Comparison of ENCODE assay signal across 1 cellular context in the genomic region with DNA sequence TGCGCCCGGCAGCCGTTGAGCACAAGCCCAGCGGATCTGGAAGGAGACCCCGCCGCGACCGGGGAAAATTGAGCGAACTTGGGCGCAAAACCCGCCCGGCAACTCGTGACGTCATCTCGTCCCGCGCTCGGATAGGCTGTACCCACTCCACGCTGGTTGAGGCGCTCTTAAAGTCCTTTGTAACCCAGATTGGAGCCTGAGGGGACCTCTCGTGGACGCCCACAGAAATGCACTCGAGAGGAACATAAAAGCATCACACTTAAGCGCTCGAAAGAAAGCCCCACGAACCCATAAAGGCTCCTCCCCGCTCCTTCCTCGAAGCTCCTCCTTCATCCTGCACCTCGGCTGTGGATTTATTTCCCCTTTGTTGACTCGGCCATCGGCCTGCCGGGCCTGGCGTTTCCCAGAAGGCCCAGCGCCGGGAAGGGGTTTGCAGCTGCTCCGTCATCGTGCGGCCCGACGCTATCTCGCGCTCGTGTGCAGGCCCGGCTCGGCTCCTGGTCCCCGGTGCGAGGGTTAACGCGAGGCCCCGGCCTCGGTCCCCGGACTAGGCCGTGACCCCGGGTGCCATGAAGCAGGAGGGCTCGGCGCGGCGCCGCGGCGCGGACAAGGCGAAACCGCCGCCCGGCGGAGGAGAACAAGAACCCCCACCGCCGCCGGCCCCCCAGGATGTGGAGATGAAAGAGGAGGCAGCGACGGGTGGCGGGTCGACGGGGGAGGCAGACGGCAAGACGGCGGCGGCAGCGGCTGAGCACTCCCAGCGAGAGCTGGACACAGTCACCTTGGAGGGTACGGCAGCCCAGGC.
A peak's percentile ranks its signal among the peaks of the same experiment; 100 is the strongest.
TF ChIP-seq lines count a peak whose summit lies in the region.

Gene PSMD3 (plus strand): TSS at position 406 of the 805 bp plus-strand sequence. CDS start 164 bp downstream, at position 570.

TF ChIP-seq in HepG2, 621 proteins besides CTCF, POLR2A, EP300 and RAD21 (continues in another document):
- TF ChIP-seq, protein P1, sequence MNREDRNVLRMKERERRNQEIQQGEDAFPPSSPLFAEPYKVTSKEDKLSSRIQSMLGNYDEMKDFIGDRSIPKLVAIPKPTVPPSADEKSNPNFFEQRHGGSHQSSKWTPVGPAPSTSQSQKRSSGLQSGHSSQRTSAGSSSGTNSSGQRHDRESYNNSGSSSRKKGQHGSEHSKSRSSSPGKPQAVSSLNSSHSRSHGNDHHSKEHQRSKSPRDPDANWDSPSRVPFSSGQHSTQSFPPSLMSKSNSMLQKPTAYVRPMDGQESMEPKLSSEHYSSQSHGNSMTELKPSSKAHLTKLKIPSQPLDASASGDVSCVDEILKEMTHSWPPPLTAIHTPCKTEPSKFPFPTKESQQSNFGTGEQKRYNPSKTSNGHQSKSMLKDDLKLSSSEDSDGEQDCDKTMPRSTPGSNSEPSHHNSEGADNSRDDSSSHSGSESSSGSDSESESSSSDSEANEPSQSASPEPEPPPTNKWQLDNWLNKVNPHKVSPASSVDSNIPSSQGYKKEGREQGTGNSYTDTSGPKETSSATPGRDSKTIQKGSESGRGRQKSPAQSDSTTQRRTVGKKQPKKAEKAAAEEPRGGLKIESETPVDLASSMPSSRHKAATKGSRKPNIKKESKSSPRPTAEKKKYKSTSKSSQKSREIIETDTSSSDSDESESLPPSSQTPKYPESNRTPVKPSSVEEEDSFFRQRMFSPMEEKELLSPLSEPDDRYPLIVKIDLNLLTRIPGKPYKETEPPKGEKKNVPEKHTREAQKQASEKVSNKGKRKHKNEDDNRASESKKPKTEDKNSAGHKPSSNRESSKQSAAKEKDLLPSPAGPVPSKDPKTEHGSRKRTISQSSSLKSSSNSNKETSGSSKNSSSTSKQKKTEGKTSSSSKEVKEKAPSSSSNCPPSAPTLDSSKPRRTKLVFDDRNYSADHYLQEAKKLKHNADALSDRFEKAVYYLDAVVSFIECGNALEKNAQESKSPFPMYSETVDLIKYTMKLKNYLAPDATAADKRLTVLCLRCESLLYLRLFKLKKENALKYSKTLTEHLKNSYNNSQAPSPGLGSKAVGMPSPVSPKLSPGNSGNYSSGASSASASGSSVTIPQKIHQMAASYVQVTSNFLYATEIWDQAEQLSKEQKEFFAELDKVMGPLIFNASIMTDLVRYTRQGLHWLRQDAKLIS (CRISPR knock-in tag; IDR thresholded peaks at IDR 0.05): 0 out of 2 replicates have a peak, but pooled peaks have one; percentile 75
- TF ChIP-seq TERF1 (CRISPR knock-in tag; IDR thresholded peaks at IDR 0.05) (no peak), ZNF44 (CRISPR knock-in tag; IDR thresholded peaks at IDR 0.05) (peak; percentile 98; the same call in 1 of the 2 replicates), FOXC1 (CRISPR knock-in tag; IDR thresholded peaks at IDR 0.05; ENCODE audit: borderline replicate concordance) (peak; percentile 99), ZNF678 (CRISPR knock-in tag; IDR thresholded peaks at IDR 0.05) (peak; percentile 95), FOXO4 (CRISPR knock-in tag; conservative IDR thresholded peaks at IDR 0.05) (peak; percentile 96; the same call in 1 of the 2 replicates), ZNF501 (CRISPR knock-in tag; IDR thresholded peaks at IDR 0.05) (peak; percentile 99), RFX1 (IDR thresholded peaks at IDR 0.05) (no peak), ZNF766 (CRISPR knock-in tag; IDR thresholded peaks at IDR 0.05; ENCODE audit: borderline replicate concordance) (peak; percentile 90), MZF1 (CRISPR knock-in tag; IDR thresholded peaks at IDR 0.05; ENCODE audit: borderline replicate concordance) (no peak; the same call in 1 of the 2 replicates), IRF2 (CRISPR knock-in tag; IDR thresholded peaks at IDR 0.05) (peak; percentile 98), ZNF205 (CRISPR knock-in tag; IDR thresholded peaks at IDR 0.05) (peak; percentile 94), PPARG (CRISPR knock-in tag; conservative IDR thresholded peaks at IDR 0.05) (peak; percentile 88), TRIM24 (CRISPR knock-in tag; IDR thresholded peaks at IDR 0.05) (no peak), ZNF274 (CRISPR knock-in tag; IDR thresholded peaks at IDR 0.05) (peak; percentile 98), ZNF891 (CRISPR knock-in tag; IDR thresholded peaks at IDR 0.05) (peak; percentile 94), ZNF609 (CRISPR knock-in tag; IDR thresholded peaks at IDR 0.05; ENCODE audit: borderline replicate concordance) (no peak), KLF9 (CRISPR knock-in tag; IDR thresholded peaks at IDR 0.05; ENCODE audit: low read depth) (peak; percentile 95), ZNF781 (CRISPR knock-in tag; IDR thresholded peaks at IDR 0.05; ENCODE audit: borderline replicate concordance, not compliant biosample characterization) (peak; percentile 94), ATF6 (CRISPR knock-in tag; conservative IDR thresholded peaks at IDR 0.05) (no peak; the same call in 1 of the 2 replicates), CEBPZ (IDR thresholded peaks at IDR 0.05; ENCODE audit: low read length) (no peak), RXRA (CRISPR knock-in tag; IDR thresholded peaks at IDR 0.05) (peak; percentile 89), SAP130 (CRISPR knock-in tag; IDR thresholded peaks at IDR 0.05; ENCODE audit: low read depth) (peak; percentile 99), XRCC5 (optimal IDR thresholded peaks at IDR 0.05; ENCODE audit: low read length) (peak; percentile 100), ZNF512 (CRISPR knock-in tag; IDR thresholded peaks at IDR 0.05) (peak; percentile 51; the same call in 1 of the 2 replicates), ZHX1 (CRISPR knock-in tag; IDR thresholded peaks at IDR 0.05; ENCODE audit: low read depth) (no peak)
